In genomic region chr1:153610334-153611023, GRCh38 we compare ENCODE assay signal across 7 cellular contexts. TPM values are rescaled to one million over a fixed set of nuclear protein-coding genes. Genes with fewer than 3 reads are reported as not detected.
DNase-seq lines count a peak whose midpoint lies in the region; ATAC-seq and TF ChIP-seq lines count a peak whose summit lies in the region.
"Had no signal": no experiment of that assay in that cellular context is flagged by ENCODE, and none has a peak within 500 bp of the region (broad histone marks: within the 10 kb centered on the region; RNA-seq: fewer than 3 reads in every experiment).

No MANE protein-coding gene starts in this region.

- H3K9me3 ChIP-seq in esophagus (ENCODE audit: control insufficient read depth in 2 of 2, insufficient read depth in 1 of 2, low read depth in 1 of 2, low read length in 1 of 2) (no peaks in the 10 kb centered on the region), spleen (no peaks in the 10 kb centered on the region)

- no peak for TF ChIP-seq CTCF in spleen (IDR thresholded peaks at IDR 0.05 in 8 of 11, conservative IDR thresholded peaks at IDR 0.05 in 3 of 11)

- H3K27ac ChIP-seq in esophagus (ENCODE audit: low read depth in 2 of 2, low read length in 1 of 2) (peak overlapping the region; percentile 96), spleen (peak overlapping the region; percentile 48 to 95 (median 88))

- ATAC-seq in sciatic nerve (no peak), HG02642 (IDR thresholded peaks at IDR 0.05; ENCODE audit: poor library complexity, unreplicated experiment) (no peak)

- no peak for TF ChIP-seq POLR2A in spleen (IDR thresholded peaks at IDR 0.05)

- DNase-seq in NCI-H226 (peak; percentile 67), spleen (peak; percentile 52), sciatic nerve (ENCODE audit: low spot score) (no peak)
- DNase-seq in stimulated activated CD4-positive, alpha-beta T cell treated with anti-CD3 and anti-CD28 coated beads, Interleukin-4, amount 100 ng/mL, for 24 hours, result no peak

- intact Hi-C loops in spleen (cut with DNase I; ENCODE audit: low total_unique reads), result no loop called here
- intact Hi-C loops in sciatic nerve (cut with DNase I), result no loop called here

- H3K27me3 ChIP-seq in esophagus (ENCODE audit: control insufficient read depth in 1 of 2, insufficient read depth in 2 of 2, low read length in 2 of 2) (no peaks in the 10 kb centered on the region), spleen (replicated peaks in 1 of 7) (no peaks in the 10 kb centered on the region)

- H3K36me3 ChIP-seq in esophagus (ENCODE audit: control insufficient read depth in 2 of 2, insufficient read depth in 2 of 2, low read length in 1 of 2), result peaks cover 0 to 23% of the 10 kb centered on the region in 2 donors
- H3K36me3 ChIP-seq in spleen, result peaks cover 0 to 23% (median 0%) of the 10 kb centered on the region in 6 donors

- H3K4me1 ChIP-seq in esophagus (ENCODE audit: control insufficient read depth in 2 of 2, insufficient read depth in 2 of 2, low read length in 1 of 2) (peaks cover 0 to 17% of the 10 kb centered on the region in 2 donors), spleen (peaks cover 5 to 80% (median 36%) of the 10 kb centered on the region in 6 donors)

- H3K4me3 ChIP-seq in esophagus (ENCODE audit: low read depth in 1 of 2, low read length in 2 of 2), result peak overlapping the region; percentile 57 to 93
- peak overlapping the region in 2 of 8 donors; percentile 43 to 62 for H3K4me3 ChIP-seq in spleen

- 46 to 52% methylated on average over 10 of the region's 10 CpGs for WGBS in esophagus, 2 donors
- WGBS in spleen, 5 donors, result 65 to 80% (median 71%) methylated on average over 10 of the region's 10 CpGs

RNA-seq across cellular contexts. Expression of gene S100A16, which starts 2.5 kb away (rescaled TPM):
- 1,000 to 10,000 TPM; 2,016 to 2,151 TPM for polyA plus RNA-seq in esophagus
- 100 to 1,000 TPM in 3 of 7 donors, 10 to 100 TPM in 4; 78.0 to 111 (median 97.0) TPM for total RNA-seq in spleen
- polyA plus RNA-seq in spleen, result 100 to 1,000 TPM in 1 of 3 donors, 10 to 100 TPM in 2; 52.0 to 101 (median 68.2) TPM
- 58.4 TPM for total RNA-seq in sciatic nerve
- total RNA-seq: mononuclear cell had no signal

RNA-seq across cellular contexts. Expression of gene S100A14, which starts 5.6 kb away (rescaled TPM):
- 1,000 to 10,000 TPM; 2,532 to 3,167 TPM for polyA plus RNA-seq in esophagus
- 1 to 10 TPM in 1 of 7 donors, under 1 TPM in 3, not detected in 3; 0.28 to 1.0 (median 0.75) TPM for total RNA-seq in spleen
- 1 to 10 TPM; 1.2 to 3.0 (median 2.0) TPM for polyA plus RNA-seq in spleen
- 0.49 TPM for total RNA-seq in sciatic nerve
- total RNA-seq: mononuclear cell had no signal

RNA-seq across cellular contexts. Expression of gene S100A13, which starts 16.8 kb away (rescaled TPM):
- polyA plus RNA-seq in esophagus (100 to 1,000 TPM in 1 of 2 donors, 10 to 100 TPM in 1; 74.3 to 122 TPM), spleen (100 to 1,000 TPM; 118 to 146 (median 143) TPM)
- total RNA-seq in spleen (100 to 1,000 TPM in 1 of 7 donors, 10 to 100 TPM in 6; 48.8 to 103 (median 72.4) TPM), sciatic nerve (112 TPM)

RNA-seq across cellular contexts. Expression of gene S100A1, which starts 17.8 kb away (rescaled TPM):
- polyA plus RNA-seq in esophagus (1 to 10 TPM in 1 of 2 donors, under 1 TPM in 1; 0.93 to 2.3 TPM), spleen (10 to 100 TPM in 1 of 3 donors, 1 to 10 TPM in 2; 1.7 to 39.7 (median 8.2) TPM)
- total RNA-seq in spleen (1 to 10 TPM in 1 of 7 donors, not detected in 6; 2.6 TPM), sciatic nerve (99.7 TPM)
- total RNA-seq: mononuclear cell had no signal

RNA-seq across cellular contexts. Expression of gene CHTOP, which starts 23.4 kb away (rescaled TPM):
- polyA plus RNA-seq in esophagus (10 to 100 TPM; 41.6 to 45.5 TPM), spleen (10 to 100 TPM; 58.1 to 84.1 (median 73.1) TPM)
- total RNA-seq in spleen (100 to 1,000 TPM in 2 of 7 donors, 10 to 100 TPM in 5; 70.7 to 108 (median 86.3) TPM), sciatic nerve (66.3 TPM)

Comparison
In these comparisons a context has a peak if more than half of its experiments do, and no peak if none do; other contexts are left out.
1. DNase-seq: peak in NCI-H226 (single experiment) and spleen (single experiment); none in sciatic nerve (single experiment) and stimulated activated CD4-positive, alpha-beta T cell treated with anti-CD3 and anti-CD28 coated beads, Interleukin-4, amount 100 ng/mL, for 24 hours (single experiment).